ENCODE assay signal across 8 cellular contexts in genomic region chr2:149587220-149587949, GRCh38. TPM values are rescaled to one million over a fixed set of nuclear protein-coding genes. Genes with fewer than 3 reads are reported as not detected.
DNase-seq lines count a peak whose midpoint lies in the region; ATAC-seq and TF ChIP-seq lines count a peak whose summit lies in the region.

Gene MMADHC (minus strand): TSS chr2:149587775. CDS start chr2:149587097, 678 bp downstream.

- peaks cover 17% of the 10 kb centered on the region for H3K36me3 Mint-ChIP-seq in nephron progenitor cell (ENCODE audit: low read depth)

- TF ChIP-seq CTCF in fibroblast of the aortic adventitia (IDR thresholded peaks at IDR 0.05; ENCODE audit: insufficient read depth, low read length) (no peak), nephron progenitor cell (IDR thresholded peaks at IDR 0.05) (no peak)

- H3K27me3 ChIP-seq in H7 (ENCODE audit: control insufficient read depth, insufficient read depth, low read length) = no peaks in the 10 kb centered on the region

- peak; percentile 96 for DNase-seq in ELF-1 (ENCODE audit: low read depth, low spot score)
- peak; percentile 73 for DNase-seq in H7
- DNase-seq in M059J (ENCODE audit: low read depth) = peak; percentile 93
- peak; percentile 79 to 88 for DNase-seq in SHP77 (lab: John Stamatoyannopoulos, UW)
- DNase-seq in activated effector memory CD4-positive, alpha-beta T cell treated with Interleukin-2 at 50 U/mL for 16 hours = peak; percentile 88
- DNase-seq in fibroblast of the aortic adventitia (ENCODE audit: low read depth) = peak; percentile 97
- peak; percentile 91 for DNase-seq in nephron progenitor cell
- peak; percentile 88 to 94 for DNase-seq in stimulated activated naive CD8-positive, alpha-beta T cell treated with anti-CD3 and anti-CD28 coated beads, Interleukin-15, amount 100 ng/mL, for 72 hours

- H3K4me3 ChIP-seq in H7 (ENCODE audit: insufficient read depth, low read depth, low read length) (peak within 1 kb of the TSS; percentile 92), fibroblast of the aortic adventitia (ENCODE audit: low read depth, low read length) (peak within 1 kb of the TSS; percentile 97)

- H3K4me3 Mint-ChIP-seq in nephron progenitor cell = peak within 1 kb of the TSS; percentile 97
- peak within 1 kb of the TSS; percentile 92 to 100 for H3K4me3 Mint-ChIP-seq in stimulated activated naive CD8-positive, alpha-beta T cell treated with anti-CD3 and anti-CD28 coated beads, Interleukin-15, amount 100 ng/mL, for 72 hours

- H3K27ac Mint-ChIP-seq in nephron progenitor cell = peak within 1 kb of the TSS; percentile 99
- H3K27ac Mint-ChIP-seq in stimulated activated naive CD8-positive, alpha-beta T cell treated with anti-CD3 and anti-CD28 coated beads, Interleukin-15, amount 100 ng/mL, for 72 hours = peak within 1 kb of the TSS; percentile 100

- peaks cover 18% of the 10 kb centered on the region for H3K27me3 Mint-ChIP-seq in nephron progenitor cell (ENCODE audit: low read depth, poor library complexity)
- H3K27me3 Mint-ChIP-seq in stimulated activated naive CD8-positive, alpha-beta T cell treated with anti-CD3 and anti-CD28 coated beads, Interleukin-15, amount 100 ng/mL, for 72 hours = peaks cover 29% of the 10 kb centered on the region

- peaks cover 41% of the 10 kb centered on the region for H3K4me1 Mint-ChIP-seq in nephron progenitor cell
- peaks cover 35% of the 10 kb centered on the region for H3K4me1 Mint-ChIP-seq in stimulated activated naive CD8-positive, alpha-beta T cell treated with anti-CD3 and anti-CD28 coated beads, Interleukin-15, amount 100 ng/mL, for 72 hours

- H3K9me3 Mint-ChIP-seq in nephron progenitor cell = no peaks in the 10 kb centered on the region
- H3K9me3 Mint-ChIP-seq in stimulated activated naive CD8-positive, alpha-beta T cell treated with anti-CD3 and anti-CD28 coated beads, Interleukin-15, amount 100 ng/mL, for 72 hours = no peaks in the 10 kb centered on the region

- ATAC-seq in stimulated activated naive CD8-positive, alpha-beta T cell treated with anti-CD3 and anti-CD28 coated beads, Interleukin-15, amount 100 ng/mL, for 72 hours = peak; percentile 97

- peaks cover 1% of the 10 kb centered on the region for H3K36me3 ChIP-seq in H7 (replicated peaks; ENCODE audit: control insufficient read depth, insufficient read depth, low read length)

RNA-seq across cellular contexts. Expression of gene MMADHC, which starts in this region (rescaled TPM):
- total RNA-seq in H7 (2014; rRNA removed; shearing (Covaris generic)) = 161 and 166 TPM in 2 replicates
- 245 and 248 TPM in 2 replicates for total RNA-seq in M059J (2014; rRNA removed; shearing (Covaris generic))
- 169 and 177 TPM in 2 replicates for total RNA-seq in fibroblast of the aortic adventitia (ENCODE audit: low replicate concordance)

Comparison
In these comparisons a context has a peak if more than half of its experiments do, and no peak if none do; other contexts are left out.
1. Peak in every context shown above with its lines: DNase-seq, ATAC-seq and H3K4me3 ChIP-seq.